12 cellular contexts compared by ENCODE assay signal in genomic region chr1:116919802-116920201, GRCh38. TPM values are rescaled to one million over a fixed set of nuclear protein-coding genes. Genes with fewer than 3 reads are reported as not detected.
A peak's percentile ranks its signal among the peaks of the same experiment; 100 is the strongest.
DNase-seq lines count a peak whose midpoint lies in the region; ATAC-seq and TF ChIP-seq lines count a peak whose summit lies in the region.
"Had no signal": no experiment of that assay in that cellular context is flagged by ENCODE, and none has a peak within 500 bp of the region (broad histone marks: within the 10 kb centered on the region; RNA-seq: fewer than 3 reads in every experiment).

No MANE protein-coding gene starts in this region.

- no peak for TF ChIP-seq POLR2A in breast epithelium (IDR thresholded peaks at IDR 0.05)

- ATAC-seq in left ventricle myocardium superior: peak; percentile 3
- no peak for ATAC-seq in lower lobe of right lung
- ATAC-seq: Panc1 had no signal

- no TSS peak for BruUV-seq in MCF 10A (replicated peaks; lab: Mats Ljungman, UMichigan)

- H3K4me1 ChIP-seq in breast epithelium: peaks cover 0 to 9% of the 10 kb centered on the region in 2 donors
- H3K4me1 ChIP-seq in lower lobe of right lung: peaks cover 18% of the 10 kb centered on the region

- DNase-seq in MCF 10A (ENCODE audit: unreplicated experiment) (peak; percentile 52), breast epithelium (ENCODE audit: low spot score in 2 of 2) (no peak), RPMI7951 (ENCODE audit: low read depth) (peak; percentile 37), left ventricle myocardium superior (peak; percentile 39), type B pancreatic cell (ENCODE audit: extremely low spot score, unreplicated experiment) (peak; percentile 58), AG20443 (ENCODE audit: low spot score) (no peak), G401 (ENCODE audit: low spot score) (no peak), lower lobe of right lung (no peak)

- no peaks in the 10 kb centered on the region for H3K9me3 ChIP-seq in breast epithelium
- no peaks in the 10 kb centered on the region for H3K9me3 ChIP-seq in lower lobe of right lung
- H3K9me3 ChIP-seq: vagina had no signal

- H3K4me1 Mint-ChIP-seq in MCF 10A (ENCODE audit: insufficient read depth, unreplicated experiment) (peaks cover 37% of the 10 kb centered on the region), type B pancreatic cell (ENCODE audit: unreplicated experiment) (peaks cover 27% of the 10 kb centered on the region)
- H3K4me1 Mint-ChIP-seq: B cell had no signal

- H3K4me3 Mint-ChIP-seq in MCF 10A (ENCODE audit: unreplicated experiment): peak overlapping the region; percentile 36
- no peak overlapping the region for H3K4me3 Mint-ChIP-seq in type B pancreatic cell
- H3K4me3 Mint-ChIP-seq: B cell, brain had no signal

- H3K27me3 ChIP-seq in breast epithelium: no peaks in the 10 kb centered on the region
- no peaks in the 10 kb centered on the region for H3K27me3 ChIP-seq in lower lobe of right lung (ENCODE audit: low read depth)
- H3K27me3 ChIP-seq: vagina had no signal

- CTCF ChIA-PET in MCF 10A (lab: Yijun Ruan, JAX): interaction anchor here (0.8 kb wide), 1 partner anchor 849 kb away, joined by 4 read pairs; no protein-coding TSS in a partner anchor

- H3K27ac Mint-ChIP-seq in MCF 10A (ENCODE audit: low read depth, unreplicated experiment): peak overlapping the region; percentile 86
- H3K27ac Mint-ChIP-seq in type B pancreatic cell: no peak overlapping the region
- H3K27ac Mint-ChIP-seq: B cell had no signal

- H3K27ac ChIP-seq in breast epithelium: no peak overlapping the region
- H3K27ac ChIP-seq in lower lobe of right lung: no peak overlapping the region
- H3K27ac ChIP-seq: vagina had no signal

- H3K27me3 Mint-ChIP-seq in MCF 10A (ENCODE audit: insufficient read depth, unreplicated experiment) (no peaks in the 10 kb centered on the region), type B pancreatic cell (no peaks in the 10 kb centered on the region)
- H3K27me3 Mint-ChIP-seq: brain had no signal

- POLR2A ChIA-PET in MCF 10A (lab: Yijun Ruan, JAX): interaction anchor here (1.5 to 4.9 kb wide), 3 partner anchors 9 to 140 kb away, joined by 4 to 22 read pairs (median 5); partner anchors contain the start of genes PTGFRN and TTF2

- in situ Hi-C loops in G401 (cut with HindIII; ENCODE audit: low sequenced_read_pairs): no loop called here

- H3K9me3 Mint-ChIP-seq in MCF 10A (ENCODE audit: unreplicated experiment) (no peaks in the 10 kb centered on the region), type B pancreatic cell (no peaks in the 10 kb centered on the region)
- H3K9me3 Mint-ChIP-seq: brain had no signal

- H3K36me3 Mint-ChIP-seq in MCF 10A (ENCODE audit: insufficient read depth, unreplicated experiment) (no peaks in the 10 kb centered on the region), type B pancreatic cell (peaks cover 23% of the 10 kb centered on the region)

- TF ChIP-seq CTCF in MCF 10A (IDR thresholded peaks at IDR 0.05; ENCODE audit: unreplicated experiment) (no peak), breast epithelium (IDR thresholded peaks at IDR 0.05) (no peak), type B pancreatic cell (conservative IDR thresholded peaks at IDR 0.05) (no peak), lower lobe of right lung (IDR thresholded peaks at IDR 0.05) (no peak)

- intact Hi-C loops in MCF 10A (cut with micrococcal nuclease): loop anchor here (10.0 kb wide), 1 partner anchor 135 kb away; no protein-coding TSS in a partner anchor
- intact Hi-C loops in breast epithelium (cut with DNase I; ENCODE audit: low total_unique reads): no loop called here
- intact Hi-C loops in left ventricle myocardium superior (cut with micrococcal nuclease): no loop called here
- intact Hi-C loops in lower lobe of right lung (cut with DNase I): no loop called here

- H3K4me3 ChIP-seq in breast epithelium: no peak overlapping the region
- H3K4me3 ChIP-seq in lower lobe of right lung: no peak overlapping the region
- H3K4me3 ChIP-seq: vagina had no signal

- no peaks in the 10 kb centered on the region for H3K36me3 ChIP-seq in breast epithelium
- H3K36me3 ChIP-seq in lower lobe of right lung: no peaks in the 10 kb centered on the region
- H3K36me3 ChIP-seq: vagina had no signal

RNA-seq across cellular contexts. Expression of gene PTGFRN, which starts 10.1 kb away (rescaled TPM):
- total RNA-seq in MCF 10A (2022): 45.2 and 61.0 TPM in 2 replicates
- total RNA-seq in breast epithelium: 10 to 100 TPM; 10.6 to 30.8 (median 24.3) TPM
- 76.1 and 101 TPM in 2 replicates for total RNA-seq in RPMI7951 (2014; rRNA removed; shearing (Covaris generic))
- total RNA-seq in left ventricle myocardium superior: 99.6 TPM
- 57.7 and 80.0 TPM in 2 replicates for total RNA-seq in type B pancreatic cell (ENCODE audit: low replicate concordance)
- total RNA-seq in G401 (2014; rRNA removed; shearing (Covaris generic)): 50.5 and 81.0 TPM in 2 replicates
- total RNA-seq in lower lobe of right lung: 31.1 TPM

Comparison
In these comparisons a context has a peak if more than half of its experiments do, and no peak if none do; other contexts are left out.
1. DNase-seq: peak in MCF 10A (single experiment), RPMI7951 (single experiment), left ventricle myocardium superior (single experiment) and type B pancreatic cell (single experiment); none in breast epithelium (0 of 2), AG20443 (single experiment), G401 (single experiment) and lower lobe of right lung (single experiment).